In the genomic region with DNA sequence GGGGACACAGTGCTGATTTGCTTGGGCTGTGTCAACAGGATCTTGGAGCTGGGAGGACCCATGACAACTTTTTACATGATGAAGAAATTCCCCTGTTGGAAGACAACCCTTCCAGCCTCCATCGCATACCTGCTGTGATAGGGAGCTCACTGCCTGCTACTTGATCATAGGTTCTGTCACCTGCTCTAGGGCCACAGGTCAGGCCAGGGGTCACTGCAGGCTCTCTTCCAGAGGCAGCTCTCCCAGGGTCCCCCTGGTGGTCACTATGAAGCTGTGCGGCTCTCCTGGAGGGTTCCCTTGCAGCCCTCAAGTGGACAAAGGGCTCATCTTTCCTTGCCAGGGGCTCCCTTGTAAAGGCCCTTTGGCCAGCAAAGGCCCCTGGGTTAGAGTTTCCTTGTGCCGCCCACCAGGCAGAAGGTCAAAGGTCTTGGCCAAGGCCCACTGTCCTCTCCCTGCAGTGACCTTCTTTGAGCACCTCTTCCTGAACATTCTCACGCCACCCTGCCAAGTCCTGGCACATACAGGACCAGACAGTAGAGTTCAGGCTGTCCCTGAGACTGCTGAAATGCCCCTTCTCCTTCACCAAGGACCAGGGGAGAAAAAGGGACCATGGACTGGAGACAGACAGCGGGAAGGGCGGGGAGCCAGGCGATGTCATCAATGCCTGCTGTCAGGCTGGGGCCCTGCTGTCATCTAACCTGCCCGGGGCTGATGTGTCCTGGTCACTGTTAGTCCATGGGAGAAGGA, we compare ENCODE assay signal across 8 cellular contexts.
DNase-seq lines count a peak whose midpoint lies in the region; ATAC-seq and TF ChIP-seq lines count a peak whose summit lies in the region.

No MANE protein-coding gene starts in this region.

- DNase-seq in stimulated activated CD4-positive, alpha-beta T cell treated with anti-CD3 and anti-CD28 coated beads, Interleukin-1b, Interleukin-23, amount 100 ng/mL, for 48 hours, result peak; percentile 11
- DNase-seq in stimulated activated CD4-positive, alpha-beta T cell treated with anti-CD3 and anti-CD28 coated beads, Interleukin-12 subunit alpha, Interleukin-12 subunit beta, amount 100 ng/mL, for 4 hours, result no peak
- DNase-seq in HT-29 (ENCODE audit: low spot score), result peak; percentile 53
- DNase-seq in WERI-Rb-1, result peak; percentile 73
- DNase-seq in cardiac septum (ENCODE audit: low spot score), result peak; percentile 74
- DNase-seq in gastrocnemius medialis, result peak in 1 of 2 donors; percentile 31
- no peak for DNase-seq in activated CD4-positive, CD25-positive, alpha-beta regulatory T cell (lab: John Stamatoyannopoulos, UW)
- DNase-seq in DMS79 (lab: John Stamatoyannopoulos, UW), result no peak

- peaks cover 6 to 14% of the 10 kb centered on the region in 2 donors for H3K4me1 ChIP-seq in gastrocnemius medialis

- TF ChIP-seq CTCF in WERI-Rb-1 (IDR thresholded peaks at IDR 0.05; ENCODE audit: low read depth, low read length) (peak; percentile 97), gastrocnemius medialis (IDR thresholded peaks at IDR 0.05 in 4 of 5, conservative IDR thresholded peaks at IDR 0.05 in 1 of 5) (peak; percentile 68 to 87 (median 82))

- in situ Hi-C loops in gastrocnemius medialis (cut with MboI; ENCODE audit: low sequenced_read_pairs in 4 of 4), result loop anchor here in 3 of 4 donors (25.0 kb wide), 1 partner anchor 186 kb away; no protein-coding TSS in a partner anchor

- H3K27me3 ChIP-seq in WERI-Rb-1 (ENCODE audit: insufficient read depth, low read depth, severe bottlenecking) (no peaks in the 10 kb centered on the region), gastrocnemius medialis (no peaks in the 10 kb centered on the region)

- H3K4me3 ChIP-seq in WERI-Rb-1 (ENCODE audit: low read depth, low read length) (no peak overlapping the region), gastrocnemius medialis (no peak overlapping the region)

- intact Hi-C loops in cardiac septum (cut with DNase I) (loop anchor here (5.0 kb wide), 3 partner anchors 81 to 251 kb away; no protein-coding TSS in a partner anchor), gastrocnemius medialis (cut with DNase I; ENCODE audit: low total_unique reads) (loop anchor here (1.0 to 2.0 kb wide), 4 partner anchors 110 to 250 kb away; no protein-coding TSS in a partner anchor)

- peak; percentile 37 to 58 for ATAC-seq in gastrocnemius medialis

- no peak overlapping the region for H3K27ac ChIP-seq in WERI-Rb-1
- H3K27ac ChIP-seq in gastrocnemius medialis, result no peak overlapping the region

- H3K36me3 ChIP-seq in WERI-Rb-1 (no peaks in the 10 kb centered on the region), gastrocnemius medialis (no peaks in the 10 kb centered on the region)

- H3K9me3 ChIP-seq in WERI-Rb-1 (ENCODE audit: severe bottlenecking), result no peaks in the 10 kb centered on the region
- H3K9me3 ChIP-seq in gastrocnemius medialis, result no peaks in the 10 kb centered on the region

- no peak for TF ChIP-seq POLR2A in gastrocnemius medialis (IDR thresholded peaks at IDR 0.05)

Comparison
In these comparisons a context has a peak if more than half of its experiments do, and no peak if none do; other contexts are left out.
1. DNase-seq: peak in stimulated activated CD4-positive, alpha-beta T cell treated with anti-CD3 and anti-CD28 coated beads, Interleukin-1b, Interleukin-23, amount 100 ng/mL, for 48 hours (single experiment), HT-29 (single experiment), WERI-Rb-1 (single experiment) and cardiac septum (single experiment); none in stimulated activated CD4-positive, alpha-beta T cell treated with anti-CD3 and anti-CD28 coated beads, Interleukin-12 subunit alpha, Interleukin-12 subunit beta, amount 100 ng/mL, for 4 hours (single experiment), activated CD4-positive, CD25-positive, alpha-beta regulatory T cell (0 of 4) and DMS79 (single experiment).